30 cellular contexts compared by ENCODE assay signal in genomic region chr10:97977673-97978072, GRCh38. TPM values are rescaled to one million over a fixed set of nuclear protein-coding genes. Genes with fewer than 3 reads are reported as not detected.
"Had no signal": no experiment of that assay in that cellular context is flagged by ENCODE, and none has a peak within 500 bp of the region (broad histone marks: within the 10 kb centered on the region; RNA-seq: fewer than 3 reads in every experiment).

No MANE protein-coding gene starts in this region.

- H3K4me1 ChIP-seq: adrenal gland, body of pancreas had no signal

- H3K36me3 ChIP-seq: adrenal gland, esophagus squamous epithelium, WERI-Rb-1 had no signal

- H3K4me3 ChIP-seq: adrenal gland, body of pancreas, esophagus squamous epithelium had no signal

- ATAC-seq: activated CD4-positive, alpha-beta T cell treated with anti-CD3 and anti-CD28 coated beads for 36 hours; activated CD4-positive, CD25-positive, alpha-beta regulatory T cell treated with anti-CD3 and anti-CD28 coated beads, Interleukin-2, amount 50 U/mL, for 24 hours; activated CD8-positive, alpha-beta memory T cell treated with anti-CD3 and anti-CD28 coated beads, Interleukin-2, amount 10 ng/mL, durations not matched to agents 7 days and 5 days; activated CD8-positive, alpha-beta T cell treated with anti-CD3 and anti-CD28 coated beads, Interleukin-2, amount 10 ng/mL, durations not matched to agents 7 days and 5 days; activated naive CD8-positive, alpha-beta T cell treated with anti-CD3 and anti-CD28 coated beads, Interleukin-2, amount 50 U/mL, for 24 hours; body of pancreas; T-helper 17 cell had no signal

- H3K9me3 ChIP-seq: adrenal gland, body of pancreas, esophagus squamous epithelium had no signal

- H3K27ac ChIP-seq: adrenal gland, body of pancreas, epithelial cell of prostate, esophagus squamous epithelium, WERI-Rb-1 had no signal

- DNase-seq: activated B cell treated with CpG ODN at 0.5 μM for 24 hours; activated CD4-positive, alpha-beta memory T cell treated with anti-CD3 and anti-CD28 coated beads for 36 hours; activated CD4-positive, alpha-beta T cell treated with anti-CD3 and anti-CD28 coated beads for 36 hours; activated CD4-positive, alpha-beta T cell treated with anti-CD3 and anti-CD28 coated beads, Interleukin-2, amount 10 ng/mL, durations not matched to agents 24 days and 14 days; activated CD8-positive, alpha-beta memory T cell treated with anti-CD3 and anti-CD28 coated beads, Interleukin-2, amount 10 ng/mL, durations not matched to agents 7 days and 5 days; activated CD8-positive, alpha-beta memory T cell treated with anti-CD3 and anti-CD28 coated beads, Interleukin-2, amount 50 U/mL, for 4 hours; activated CD8-positive, alpha-beta T cell treated with anti-CD3 and anti-CD28 coated beads, Interleukin-2, amount 10 ng/mL, durations not matched to agents 7 days and 5 days; activated effector memory CD4-positive, alpha-beta T cell treated with anti-CD3 and anti-CD28 coated beads, Interleukin-2, amount 50 U/mL, for 16 hours; activated naive CD4-positive, alpha-beta T cell treated with anti-CD3 and anti-CD28 coated beads for 36 hours; activated naive CD8-positive, alpha-beta T cell treated with anti-CD3 and anti-CD28 coated beads for 36 hours; activated naive CD8-positive, alpha-beta T cell treated with anti-CD3 and anti-CD28 coated beads, Interleukin-2, amount 50 U/mL, for 24 hours; activated T-cell treated with anti-CD3 and anti-CD28 coated beads, Interleukin-2, amount 50 U/mL, for 1 hour; activated T-cell treated with anti-CD3 and anti-CD28 coated beads, Interleukin-2, amount 50 U/mL, for 48 hours; adrenal gland; aorta; body of pancreas; effector CD8-positive, alpha-beta T cell; esophagus squamous epithelium; glutamatergic neuron; T-helper 1 cell; T-helper 17 cell; T1000; WERI-Rb-1 had no signal

RNA-seq across cellular contexts. Expression of gene CRTAC1, which starts 52.7 kb away (rescaled TPM):
- total RNA-seq: activated B cell treated with CpG ODN at 0.5 μM for 24 hours; activated CD4-positive, alpha-beta memory T cell treated with anti-CD3 and anti-CD28 coated beads for 36 hours; activated CD4-positive, alpha-beta T cell treated with anti-CD3 and anti-CD28 coated beads for 36 hours; activated CD4-positive, alpha-beta T cell treated with anti-CD3 and anti-CD28 coated beads, Interleukin-2, amount 10 ng/mL, durations not matched to agents 24 days and 14 days; activated CD8-positive, alpha-beta memory T cell treated with anti-CD3 and anti-CD28 coated beads for 36 hours; activated CD8-positive, alpha-beta memory T cell treated with anti-CD3 and anti-CD28 coated beads, Interleukin-2, amount 10 ng/mL, durations not matched to agents 7 days and 5 days; activated CD8-positive, alpha-beta T cell treated with anti-CD3 and anti-CD28 coated beads, Interleukin-2, amount 10 ng/mL, durations not matched to agents 7 days and 5 days; activated naive CD4-positive, alpha-beta T cell treated with anti-CD3 and anti-CD28 coated beads for 36 hours; activated naive CD8-positive, alpha-beta T cell treated with anti-CD3 and anti-CD28 coated beads for 36 hours; activated T-helper 1 cell treated with anti-CD3 and anti-CD28 coated beads, Interleukin-12 subunit alpha, Interleukin-12 subunit beta, Interleukin-2, Interleukin-4 antibody, amounts not matched to agents 30 ng/mL and 10 ng/mL and 1 ng/mL, durations not matched to agents 14 hours and 24 hours and 36 hours; activated T-helper 2 cell treated with anti-CD3 and anti-CD28 coated beads, Interferon-gamma antibody, Interleukin-2, Interleukin-4, amounts not matched to agents 10 μg/mL and 5 μg/mL and 100 μg/mL, durations not matched to agents 14 hours and 24 hours and 36 hours; fibroblast of lung; fibroblast of villous mesenchyme; T-helper 17 cell had no signal
- polyA plus RNA-seq: fibroblast of lung had no signal
